17 cellular contexts compared by ENCODE assay signal in genomic region chr10:95426482-95426881, GRCh38.
"Had no signal": no experiment of that assay in that cellular context is flagged by ENCODE, and none has a peak within 500 bp of the region (broad histone marks: within the 10 kb centered on the region; RNA-seq: fewer than 3 reads in every experiment).

No MANE protein-coding gene starts in this region.

- H3K4me3 Mint-ChIP-seq: activated CD8-positive, alpha-beta memory T cell treated with anti-CD3 and anti-CD28 coated beads, Interleukin-2, amount 10 ng/mL, durations not matched to agents 7 days and 5 days; activated T-cell treated with anti-CD3 and anti-CD28 coated beads, Interleukin-2, amount 50 U/mL, for 24 hours; neural progenitor cell; stimulated activated naive B cell treated with anti-CD40 and anti-IgM and Interleukin-4, amounts not matched to agents 10 μg/mL and 1 μg/mL and 100 μg/mL, for 72 hours had no signal

- H3K9me3 Mint-ChIP-seq: activated T-cell treated with anti-CD3 and anti-CD28 coated beads, Interleukin-2, amount 50 U/mL, for 24 hours; neural progenitor cell; stimulated activated naive B cell treated with anti-CD40 and anti-IgM and Interleukin-4, amounts not matched to agents 10 μg/mL and 1 μg/mL and 100 μg/mL, for 72 hours had no signal

- DNase-seq: activated CD4-positive, alpha-beta T cell treated with anti-CD3 and anti-CD28 coated beads for 1 hour; activated CD4-positive, alpha-beta T cell treated with anti-CD3 and anti-CD28 coated beads, Interleukin-2, amount 50 U/mL, for 48 hours; activated CD8-positive, alpha-beta memory T cell treated with anti-CD3 and anti-CD28 coated beads, Interleukin-2, amount 10 ng/mL, durations not matched to agents 7 days and 5 days; activated effector memory CD4-positive, alpha-beta T cell treated with Interleukin-2 at 50 U/mL for 16 hours; activated naive CD4-positive, alpha-beta T cell treated with anti-CD3 and anti-CD28 coated beads, Interleukin-2, amount 50 U/mL, for 16 hours; activated T-cell treated with anti-CD3 and anti-CD28 coated beads, Interleukin-2, amount 50 U/mL, for 24 hours; ovary; retina; stimulated activated CD4-positive, alpha-beta T cell treated with anti-CD3 and anti-CD28 coated beads, Interleukin-15, amount 100 ng/mL, for 24 hours; stimulated activated CD4-positive, alpha-beta T cell treated with anti-CD3 and anti-CD28 coated beads, Interleukin-4, amount 100 ng/mL, for 1 hour; stimulated activated naive B cell treated with anti-CD40 and anti-IgM and Interleukin-4, amounts not matched to agents 10 μg/mL and 1 μg/mL and 100 μg/mL, for 72 hours; substantia nigra; T-helper 9 cell; upper lobe of left lung had no signal

- H3K27me3 ChIP-seq: neural progenitor cell, ovary, upper lobe of left lung had no signal

- H3K36me3 ChIP-seq: neural progenitor cell, ovary had no signal

- H3K27ac Mint-ChIP-seq: activated CD8-positive, alpha-beta memory T cell treated with anti-CD3 and anti-CD28 coated beads, Interleukin-2, amount 10 ng/mL, durations not matched to agents 7 days and 5 days; activated T-cell treated with anti-CD3 and anti-CD28 coated beads, Interleukin-2, amount 50 U/mL, for 24 hours; neural progenitor cell; stimulated activated naive B cell treated with anti-CD40 and anti-IgM and Interleukin-4, amounts not matched to agents 10 μg/mL and 1 μg/mL and 100 μg/mL, for 72 hours had no signal

- H3K9me3 ChIP-seq: ovary, upper lobe of left lung had no signal

- H3K4me1 Mint-ChIP-seq: activated CD8-positive, alpha-beta memory T cell treated with anti-CD3 and anti-CD28 coated beads, Interleukin-2, amount 10 ng/mL, durations not matched to agents 7 days and 5 days had no signal

- H3K4me3 ChIP-seq: neural progenitor cell, ovary, SK-N-MC, skin epidermis, upper lobe of left lung had no signal

- H3K36me3 Mint-ChIP-seq: activated CD8-positive, alpha-beta memory T cell treated with anti-CD3 and anti-CD28 coated beads, Interleukin-2, amount 10 ng/mL, durations not matched to agents 7 days and 5 days; stimulated activated naive B cell treated with anti-CD40 and anti-IgM and Interleukin-4, amounts not matched to agents 10 μg/mL and 1 μg/mL and 100 μg/mL, for 72 hours had no signal

- H3K27me3 Mint-ChIP-seq: activated T-cell treated with anti-CD3 and anti-CD28 coated beads, Interleukin-2, amount 50 U/mL, for 24 hours had no signal

- H3K27ac ChIP-seq: neural progenitor cell, ovary, SK-N-MC, skin epidermis, upper lobe of left lung had no signal

- ATAC-seq: activated CD8-positive, alpha-beta memory T cell treated with anti-CD3 and anti-CD28 coated beads, Interleukin-2, amount 10 ng/mL, durations not matched to agents 7 days and 5 days; stimulated activated naive B cell treated with anti-CD40 and anti-IgM and Interleukin-4, amounts not matched to agents 10 μg/mL and 1 μg/mL and 100 μg/mL, for 72 hours had no signal

- H3K4me1 ChIP-seq: neural progenitor cell had no signal

- H3K9ac ChIP-seq: neural progenitor cell had no signal
